ENCODE assay signal across 1 cellular context in genomic region chr1:200738348-200738732, GRCh38.
TF ChIP-seq lines count a peak whose summit lies in the region.

No MANE protein-coding gene starts in this region.

TF ChIP-seq in IMR-90, 13 proteins besides CTCF, POLR2A, EP300 and RAD21 (continued from another document):
- TF ChIP-seq USF2 (IDR thresholded peaks at IDR 0.05; ENCODE audit: low read depth, low read length) (no peak), RFX5 (IDR thresholded peaks at IDR 0.05; ENCODE audit: low read depth, low read length) (no peak)
TF ChIP-seq in IMR-90: peak in this region for 0.
